ENCODE assay signal across 17 cellular contexts in the genomic region with DNA sequence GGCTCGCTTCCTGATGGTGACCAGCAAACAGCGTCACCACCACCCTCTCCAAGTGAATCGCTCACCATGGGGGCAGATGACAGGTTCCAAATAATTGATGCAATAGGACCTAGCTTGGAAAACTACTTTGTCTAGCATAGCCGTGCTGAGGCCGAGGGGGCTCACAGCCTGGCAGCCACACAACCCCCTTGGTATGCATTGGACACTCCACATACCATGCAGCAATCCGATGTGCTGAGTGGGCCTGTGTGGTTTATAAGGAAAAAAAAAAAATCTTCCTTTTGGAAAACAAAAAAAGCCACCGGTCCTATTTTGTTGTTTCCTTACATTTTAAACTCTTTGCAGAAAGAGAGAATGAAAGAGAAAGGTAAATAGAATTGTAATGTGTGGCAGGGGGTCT. TPM values are rescaled to one million over a fixed set of nuclear protein-coding genes. Genes with fewer than 3 reads are reported as not detected.
DNase-seq lines count a peak whose midpoint lies in the region; ATAC-seq and TF ChIP-seq lines count a peak whose summit lies in the region.
"Had no signal": no experiment of that assay in that cellular context is flagged by ENCODE, and none has a peak within 500 bp of the region (broad histone marks: within the 10 kb centered on the region; RNA-seq: fewer than 3 reads in every experiment).

No MANE protein-coding gene starts in this region.

- H3K4me1 ChIP-seq in foreskin keratinocyte, result peaks cover 34% of the 10 kb centered on the region
- H3K4me1 ChIP-seq: tibial nerve had no signal

- DNase-seq in AG20443 (ENCODE audit: low spot score), result peak; percentile 67
- peak; percentile 79 for DNase-seq in EL
- no peak for DNase-seq in foreskin keratinocyte
- DNase-seq in activated gamma-delta T cell treated with Interleukin-2 at 50 U/mL for 16 hours, result no peak
- no peak for DNase-seq in NCI-H1417 treated with DMSO at 0.1 percent for 48 hours (lab: John Stamatoyannopoulos, UW)
- DNase-seq: activated B cell treated with CpG ODN at 0.5 μM for 24 hours; activated naive CD4-positive, alpha-beta T cell treated with anti-CD3 and anti-CD28 coated beads, Interleukin-2, amount 50 U/mL, for 16 hours; C1 segment of cervical spinal cord; central memory CD4-positive, alpha-beta T cell; left cardiac atrium had no signal

- ATAC-seq in foreskin keratinocyte (peak; percentile 38), HG02759 (IDR thresholded peaks at IDR 0.05; ENCODE audit: unreplicated experiment) (no peak), GM21390 (IDR thresholded peaks at IDR 0.05; ENCODE audit: unreplicated experiment) (no peak)
- ATAC-seq: left cardiac atrium, Panc1 had no signal

- no peaks in the 10 kb centered on the region for H3K27me3 ChIP-seq in foreskin keratinocyte

- H3K27ac ChIP-seq in foreskin keratinocyte, result no peak overlapping the region
- H3K27ac ChIP-seq: tibial nerve had no signal

- TF ChIP-seq CTCF in WI38 (IDR thresholded peaks at IDR 0.05; ENCODE audit: low read depth, low read length) (no peak), foreskin keratinocyte (conservative IDR thresholded peaks at IDR 0.05) (no peak)

- H3K4me3 ChIP-seq in WI38 (ENCODE audit: low read depth, low read length), result peak overlapping the region; percentile 24
- H3K4me3 ChIP-seq: tibial nerve had no signal

RNA-seq across cellular contexts. Expression of a gene that starts 15.1 kb away (rescaled TPM):
- total RNA-seq in foreskin keratinocyte, result 8.3 and 9.0 TPM in 2 replicates
- polyA plus RNA-seq in foreskin keratinocyte, result 8.9 and 9.4 TPM in 2 replicates
- total RNA-seq: fibroblast of villous mesenchyme, osteocyte had no signal

Comparison
In these comparisons a context has a peak if more than half of its experiments do, and no peak if none do; other contexts are left out.
1. DNase-seq: peak in AG20443 (single experiment) and EL (single experiment); none in foreskin keratinocyte (0 of 2), activated gamma-delta T cell treated with Interleukin-2 at 50 U/mL for 16 hours (single experiment) and NCI-H1417 treated with DMSO at 0.1 percent for 48 hours (single experiment).